34 cellular contexts compared by ENCODE assay signal in the genomic region with DNA sequence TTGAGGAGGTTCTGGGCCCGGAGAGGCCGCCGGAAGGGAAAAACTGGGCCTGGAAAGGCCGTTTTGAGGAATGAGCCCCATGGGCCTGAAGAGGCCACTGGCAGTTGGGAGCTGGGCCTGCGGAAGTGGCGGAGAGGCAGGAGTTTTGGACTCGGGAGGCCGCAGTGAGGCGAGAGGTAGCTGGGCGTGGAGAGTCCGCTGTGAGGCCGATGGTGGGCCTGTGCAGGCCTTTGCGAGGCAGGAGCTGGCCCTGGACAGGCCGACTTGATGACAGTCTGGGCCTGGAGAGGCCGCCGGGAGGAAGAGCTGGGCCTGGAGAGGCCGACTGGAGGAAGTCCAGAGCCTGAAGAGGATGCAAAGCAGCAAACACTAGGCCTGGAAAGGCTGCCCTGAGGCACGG.
"Had no signal": no experiment of that assay in that cellular context is flagged by ENCODE, and none has a peak within 500 bp of the region (broad histone marks: within the 10 kb centered on the region; RNA-seq: fewer than 3 reads in every experiment).

No MANE protein-coding gene starts in this region.

- H3K27me3 ChIP-seq: MG63 had no signal

- H3K4me3 ChIP-seq: MG63 had no signal

- H3K36me3 ChIP-seq: MG63 had no signal

- DNase-seq: Karpas-422, Kasumi-1, MG63, MM.1S, MV-4-11, NCI-H1048, NCI-H1092, NCI-H1092 treated with DMSO at 0.1 percent for 48 hours, NCI-H1105, NCI-H1105 treated with DMSO at 0.1 percent for 48 hours, NCI-H1417, NCI-H1417 treated with DMSO at 0.1 percent for 48 hours, NCI-H1436, NCI-H1436 treated with DMSO at 0.1 percent for 48 hours, NCI-H146, NCI-H1694, NCI-H1694 treated with DMSO at 0.1 percent for 48 hours, NCI-H187, NCI-H187 treated with DMSO at 0.1 percent for 48 hours, NCI-H1930, NCI-H2029, NCI-H2029 treated with DMSO at 0.1 percent for 48 hours, NCI-H2081, NCI-H2081 treated with DMSO at 0.1 percent for 48 hours, NCI-H2107, NCI-H2171, NCI-H2171 treated with DMSO at 0.1 percent for 48 hours, NCI-H2227 treated with DMSO at 0.1 percent for 48 hours, NCI-H226, NCI-H345, NCI-H446, NCI-H446 treated with DMSO at 0.1 percent for 48 hours, NCI-H510A had no signal

- H3K27ac ChIP-seq: KMS-11 had no signal

- H3K9me3 ChIP-seq: MG63 had no signal
